In the genomic region with DNA sequence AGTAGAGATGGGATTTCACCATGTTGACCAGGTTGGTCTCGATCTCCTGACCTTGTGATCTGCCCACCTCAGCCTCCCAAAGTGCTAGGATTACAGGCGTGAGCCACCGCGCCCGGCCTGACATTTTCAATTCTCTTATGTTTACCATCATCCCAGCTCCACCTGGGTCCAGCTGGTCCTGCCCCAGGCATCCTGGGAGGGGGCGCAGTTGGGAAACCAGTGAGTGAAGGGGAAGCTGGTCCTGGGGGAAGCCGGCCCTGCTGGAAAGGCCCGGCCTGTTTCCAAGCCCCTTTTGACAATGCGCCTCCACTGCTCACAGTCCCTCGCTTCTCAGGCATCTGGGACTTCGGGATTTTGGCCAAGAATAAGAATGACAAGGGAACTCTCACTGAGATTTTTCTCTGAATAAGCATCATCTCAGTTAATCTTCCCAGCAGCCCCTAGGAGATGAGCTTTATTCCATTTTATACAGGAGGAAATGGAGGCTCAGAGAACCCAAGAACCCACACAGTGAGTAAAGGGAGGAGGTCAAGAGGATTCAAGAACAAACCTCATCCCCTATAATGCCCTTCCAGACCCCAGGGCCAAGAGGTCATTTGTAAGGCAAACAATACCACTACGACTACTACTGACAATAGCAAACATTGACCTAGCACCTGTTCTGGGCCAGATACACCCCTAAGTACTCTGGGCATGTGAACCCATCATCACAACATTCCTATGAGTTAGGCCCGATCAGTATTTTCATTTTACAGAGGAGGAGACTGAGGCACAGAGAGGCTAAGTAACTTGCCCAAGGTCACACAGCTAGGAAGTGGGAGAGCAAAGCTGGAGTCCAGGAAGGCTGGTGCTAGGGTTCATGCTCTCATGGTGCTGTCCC, we compare ENCODE assay signal across 15 cellular contexts. TPM values are rescaled to one million over a fixed set of nuclear protein-coding genes. Genes with fewer than 3 reads are reported as not detected.
DNase-seq lines count a peak whose midpoint lies in the region; ATAC-seq, FAIRE-seq and TF ChIP-seq lines count a peak whose summit lies in the region.
"Had no signal": no experiment of that assay in that cellular context is flagged by ENCODE, and none has a peak within 500 bp of the region (broad histone marks: within the 10 kb centered on the region; RNA-seq: fewer than 3 reads in every experiment).

No MANE protein-coding gene starts in this region.

- POLR2A ChIA-PET in GM12878 (lab: Charles Lee), result no interaction called here

- SMC1A ChIA-PET in GM12878 (lab: Charles Lee; ENCODE audit: uncharacterized antibody, unreplicated experiment), result no interaction called here

- TF ChIP-seq CTCF in GM23338 (conservative IDR thresholded peaks at IDR 0.05; ENCODE audit: low read depth in 2 of 2) (peak in 1 of 2 experiments; percentile 25; a peak in 2 of 4 replicates), GM12878 (IDR thresholded peaks at IDR 0.05 in 2 of 3, conservative IDR thresholded peaks at IDR 0.05 in 1 of 3; ENCODE audit: control insufficient read depth in 2 of 3, extremely low read depth in 1 of 3, insufficient read depth in 1 of 3, low read depth in 3 of 3, low read length in 3 of 3) (no peak)

- H3K79me2 ChIP-seq in GM23338 (replicated peaks; ENCODE audit: insufficient read depth) (no peaks in the 10 kb centered on the region), GM12878 (ENCODE audit: control insufficient read depth, insufficient read depth, low read length) (no peaks in the 10 kb centered on the region)

- no peak overlapping the region for H3K27ac Mint-ChIP-seq in GM23338
- H3K27ac Mint-ChIP-seq: CD14-positive monocyte, IgD-negative memory B cell had no signal

- no peaks in the 10 kb centered on the region; the same call in 1 of the 3 replicates for H3K9me3 Mint-ChIP-seq in GM23338

- DNase-seq in GM23338 (ENCODE audit: low spot score), result no peak
- no peak for DNase-seq in GM12878 (ENCODE audit: low read depth, low spot score)
- peak; percentile 48 for DNase-seq in medulla oblongata (ENCODE audit: extremely low spot score)
- DNase-seq in effector CD8-positive, alpha-beta T cell (lab: John Stamatoyannopoulos, UW), result no peak
- DNase-seq in stimulated activated CD4-positive, alpha-beta T cell treated with anti-CD3 and anti-CD28 coated beads, Interleukin-4, amount 100 ng/mL, for 24 hours, result no peak
- no peak for DNase-seq in HuH-7.5 (ENCODE audit: low spot score)
- DNase-seq: H7, NCI-H1930, NCI-H526 treated with DMSO at 0.1 percent for 48 hours, SIG-M5 had no signal

- H4K20me1 ChIP-seq in GM23338 (replicated peaks; ENCODE audit: insufficient read depth), result no peaks in the 10 kb centered on the region
- no peaks in the 10 kb centered on the region for H4K20me1 ChIP-seq in GM12878 (ENCODE audit: control insufficient read depth, insufficient read depth)

- H3K9me3 ChIP-seq in GM12878 (replicated peaks; ENCODE audit: control insufficient read depth, insufficient read depth, low read length), result no peaks in the 10 kb centered on the region

- H3K9ac ChIP-seq in GM12878 (ENCODE audit: control insufficient read depth, insufficient read depth, low read length), result no peak overlapping the region

- H3K27me3 Mint-ChIP-seq in GM23338 (ENCODE audit: insufficient read depth, low read depth, poor library complexity), result peaks cover 14% of the 10 kb centered on the region

- H3K27ac ChIP-seq in GM23338 (ENCODE audit: low read depth) (no peak overlapping the region), GM12878 (ENCODE audit: control insufficient read depth, insufficient read depth) (no peak overlapping the region), temporal lobe (ENCODE audit: low read depth, low read length) (peak overlapping the region; percentile 87)

- peaks cover 8% of the 10 kb centered on the region; the same call in 2 of the 3 replicates for H3K4me1 Mint-ChIP-seq in GM23338
- H3K4me1 Mint-ChIP-seq: IgD-negative memory B cell had no signal

- H3K4me3 Mint-ChIP-seq in GM23338, result no peak overlapping the region
- H3K4me3 Mint-ChIP-seq: CD14-positive monocyte, IgD-negative memory B cell had no signal

- H3K9me2 ChIP-seq in GM23338 (ENCODE audit: insufficient read depth), result no peaks in the 10 kb centered on the region

- no peak for TF ChIP-seq POLR2A in GM12878 (IDR thresholded peaks at IDR 0.05; ENCODE audit: low read depth, low read length)

- no peak overlapping the region for H2AFZ ChIP-seq in GM23338
- no peak overlapping the region for H2AFZ ChIP-seq in GM12878 (ENCODE audit: control insufficient read depth, low read depth, low read length)

- RAD21 ChIA-PET in GM12878 (lab: Charles Lee; ENCODE audit: unreplicated experiment), result no interaction called here

- H3K4me1 ChIP-seq in GM23338 (ENCODE audit: insufficient read depth) (no peaks in the 10 kb centered on the region; the same call in 1 of the 2 replicates), GM12878 (ENCODE audit: control insufficient read depth, insufficient read depth, low read length) (no peaks in the 10 kb centered on the region)

- in situ Hi-C loops in GM12878 (cut with MboI), result no loop called here

- no peak overlapping the region for H3K4me3 ChIP-seq in GM23338
- H3K4me3 ChIP-seq in GM12878, result no peak overlapping the region

- H3K36me3 ChIP-seq in GM23338 (ENCODE audit: insufficient read depth) (no peaks in the 10 kb centered on the region), GM12878 (ENCODE audit: control insufficient read depth in 2 of 2, insufficient read depth in 2 of 2, low read length in 1 of 2) (no peaks in the 10 kb centered on the region)

- 62% methylated on average over 13 of the region's 13 CpGs for whole genome bisulfite sequencing in GM12878 (ENCODE audit: insufficient coverage, insufficient replicate concordance, low lambda C conversion rate, missing lambda C conversion rate)

- no peaks in the 10 kb centered on the region for H3F3A ChIP-seq in GM23338 (replicated peaks; ENCODE audit: low read depth)

- ATAC-seq in GM23338, result peak; percentile 20; the same call in 1 of the 3 replicates
- no peak for ATAC-seq in GM12878

- no peaks in the 10 kb centered on the region for H3K36me3 Mint-ChIP-seq in GM23338 (ENCODE audit: low read depth)
- H3K36me3 Mint-ChIP-seq: CD14-positive monocyte, IgD-negative memory B cell had no signal

- TF ChIP-seq EP300 in GM12878 (IDR thresholded peaks at IDR 0.05; ENCODE audit: borderline replicate concordance in 1 of 2, control insufficient read depth in 1 of 2, low read depth in 2 of 2, low read length in 2 of 2), result no peak

- no peak for FAIRE-seq in GM12878 (lab: Jason Lieb, UNC)
- FAIRE-seq: GM19239 had no signal

- intact Hi-C loops in GM12878 (cut with micrococcal nuclease; ENCODE audit: unreplicated experiment), result no loop called here

- H3K27me3 ChIP-seq in GM23338 (ENCODE audit: insufficient read depth) (no peaks in the 10 kb centered on the region), GM12878 (replicated peaks in 1 of 2; ENCODE audit: control insufficient read depth in 2 of 2, insufficient read depth in 2 of 2, low read length in 1 of 2) (no peaks in the 10 kb centered on the region)

- no peak overlapping the region for H3K4me2 ChIP-seq in GM23338
- H3K4me2 ChIP-seq in GM12878 (ENCODE audit: control insufficient read depth, insufficient read depth), result no peak overlapping the region

- BruUV-seq in GM12878 (replicated peaks; lab: Mats Ljungman, UMichigan), result no TSS peak

- TF ChIP-seq RAD21 in GM12878 (IDR thresholded peaks at IDR 0.05; ENCODE audit: insufficient read depth, low read depth, low read length), result no peak

- CTCF ChIA-PET in GM12878 (lab: Yijun Ruan, JAX), result no interaction called here

RNA-seq across cellular contexts. Expression of a gene that starts 14.0 kb away (rescaled TPM):
- 8.6 and 9.3 TPM in 2 replicates for total RNA-seq in GM23338 (2014; rRNA removed; shearing (Covaris generic))
- polyA plus RNA-seq in GM23338 (2016; fragmentation: Nextera tagmentation; extraction: Ambion mirVana) (7.2 and 9.1 TPM in 2 replicates), GM12878 (2011; rRNA removed) (0.45 and 0.76 TPM in 2 replicates), GM12878 (2014; fragmentation: Illumina TruSeq; extraction: Trizol) (0.03 TPM in 1 of 2 replicates, not detected in the other), GM12878 (2014; fragmentation: Nextera tagmentation; extraction: Ambion mirVana) (under 1 TPM; 0.04 to 0.05 TPM), GM12878 (2014; rRNA removed) (0.06 and 0.24 TPM in 2 replicates), GM12878 (2016; fragmentation: Nextera tagmentation; extraction: Ambion mirVana) (not detected)
- total RNA-seq in GM12878 (2013; cell fraction: nucleolus; rRNA removed), result 0.95 and 1.1 TPM in 2 replicates
- total RNA-seq in GM12878 (2014; rRNA removed) (not detected in 2 replicates), GM12878 (2014; rRNA removed; fragmentation: Illumina TruSeq; extraction: Trizol) (0.09 TPM in 1 of 2 replicates, not detected in the other), GM12878 (2021) (0.48 TPM in 1 of 2 replicates, not detected in the other), temporal lobe (7.9 TPM)
- polyA plus RNA-seq in GM12878 (2011; ENCODE audit: low read depth), result 0.16 TPM
- polyA plus RNA-seq in GM12878 (2011; cell fraction: cytosol; rRNA removed), result 0.55 and 0.66 TPM in 2 replicates
- 0.89 and 1.2 TPM in 2 replicates for polyA plus RNA-seq in GM12878 (2011; cell fraction: nucleus; rRNA removed)
- polyA plus RNA-seq in GM12878 (2012), result 0.08 TPM in 2 replicates
- 0.73 and 0.98 TPM in 2 replicates for polyA minus RNA-seq in GM12878 (2011; rRNA and poly(A)+ RNA removed)
- 0.27 and 0.52 TPM in 2 replicates for polyA minus RNA-seq in GM12878 (2011; cell fraction: cytosol; rRNA and poly(A)+ RNA removed)
- polyA minus RNA-seq in GM12878 (2011; cell fraction: nucleus; rRNA and poly(A)+ RNA removed), result 0.86 and 1.1 TPM in 2 replicates
- total RNA-seq: OCI-LY7 had no signal
- polyA plus RNA-seq: CD14-positive monocyte, IgD-negative memory B cell had no signal

RNA-seq across cellular contexts. Expression of a gene that starts 52.0 kb away (rescaled TPM):
- total RNA-seq in GM23338 (2014; rRNA removed; shearing (Covaris generic)), result 24.3 and 26.0 TPM in 2 replicates
- 23.1 and 24.2 TPM in 2 replicates for polyA plus RNA-seq in GM23338 (2016; fragmentation: Nextera tagmentation; extraction: Ambion mirVana)
- 19.6 and 20.3 TPM in 2 replicates for total RNA-seq in GM12878 (2013; cell fraction: nucleolus; rRNA removed)
- total RNA-seq in GM12878 (2014; rRNA removed), result 23.1 and 25.8 TPM in 2 replicates
- 14.6 and 14.8 TPM in 2 replicates for total RNA-seq in GM12878 (2014; rRNA removed; fragmentation: Illumina TruSeq; extraction: Trizol)
- total RNA-seq in GM12878 (2021), result 14.3 and 15.5 TPM in 2 replicates
- polyA plus RNA-seq in GM12878 (2011; ENCODE audit: low read depth), result 5.2 TPM
- 19.8 and 24.7 TPM in 2 replicates for polyA plus RNA-seq in GM12878 (2011; rRNA removed)
- 11.8 and 12.5 TPM in 2 replicates for polyA plus RNA-seq in GM12878 (2011; cell fraction: cytosol; rRNA removed)
- 7.0 and 8.5 TPM in 2 replicates for polyA plus RNA-seq in GM12878 (2011; cell fraction: nucleus; rRNA removed)
- 6.4 and 8.9 TPM in 2 replicates for polyA plus RNA-seq in GM12878 (2012)
- polyA plus RNA-seq in GM12878 (2014; fragmentation: Illumina TruSeq; extraction: Trizol), result 12.8 and 14.1 TPM in 2 replicates
- polyA plus RNA-seq in GM12878 (2014; fragmentation: Nextera tagmentation; extraction: Ambion mirVana), result 1 to 10 TPM; 3.8 to 6.2 TPM
- 16.2 and 16.7 TPM in 2 replicates for polyA plus RNA-seq in GM12878 (2014; rRNA removed)
- 10 to 100 TPM; 20.8 to 22.3 TPM for polyA plus RNA-seq in GM12878 (2016; fragmentation: Nextera tagmentation; extraction: Ambion mirVana)
- polyA minus RNA-seq in GM12878 (2011; rRNA and poly(A)+ RNA removed), result 12.6 and 13.1 TPM in 2 replicates
- polyA minus RNA-seq in GM12878 (2011; cell fraction: cytosol; rRNA and poly(A)+ RNA removed), result 4.7 and 7.5 TPM in 2 replicates
- polyA minus RNA-seq in GM12878 (2011; cell fraction: nucleus; rRNA and poly(A)+ RNA removed), result 6.2 and 9.7 TPM in 2 replicates
- total RNA-seq in temporal lobe, result 41.8 TPM
